ENCODE assay signal across 8 cellular contexts in genomic region chr14:69767369-69767999, GRCh38. TPM values are rescaled to one million over a fixed set of nuclear protein-coding genes. Genes with fewer than 3 reads are reported as not detected.
DNase-seq lines count a peak whose midpoint lies in the region; ATAC-seq and FAIRE-seq lines count a peak whose summit lies in the region.

No MANE protein-coding gene starts in this region.

- H3K4me3 ChIP-seq in endocrine pancreas (ENCODE audit: control insufficient read depth, insufficient read depth, low read length): peak overlapping the region; percentile 97

- H3K9me3 ChIP-seq in endocrine pancreas (ENCODE audit: control insufficient read depth, low read length): no peaks in the 10 kb centered on the region

- H3K4me1 ChIP-seq in endocrine pancreas (ENCODE audit: control insufficient read depth, insufficient read depth, low read length): peaks cover 17% of the 10 kb centered on the region

- peak; percentile 59 for DNase-seq in CMK (ENCODE audit: low read depth)
- DNase-seq in HTR-8/SVneo (ENCODE audit: insufficient read length, low spot score): peak; percentile 99
- peak; percentile 77 to 86 for DNase-seq in NOMO-1 (lab: John Stamatoyannopoulos, UW; ENCODE audit: unreplicated experiment in 2 of 2)
- peak; percentile 63 for DNase-seq in activated CD8-positive, alpha-beta memory T cell treated with anti-CD3 and anti-CD28 coated beads, Interleukin-2, amount 50 U/mL, for 1 hour (ENCODE audit: extremely low read depth)
- peak; percentile 98 for DNase-seq in mesenteric fat pad (ENCODE audit: low spot score)
- DNase-seq in stimulated activated CD8-positive, alpha-beta memory T cell treated with anti-CD3 and anti-CD28 coated beads, Interleukin-12 subunit alpha, Interleukin-12 subunit beta, amount 100 ng/mL, for 4 hours (ENCODE audit: low read depth): peak; percentile 88

- FAIRE-seq in HTR-8/SVneo (lab: Jason Lieb, UNC): peak; percentile 100

- ATAC-seq in GM21381 (IDR thresholded peaks at IDR 0.05; ENCODE audit: unreplicated experiment): peak; percentile 64

- no peaks in the 10 kb centered on the region for H3K27me3 ChIP-seq in endocrine pancreas (ENCODE audit: control insufficient read depth, insufficient read depth, low read length)

- peaks cover 12% of the 10 kb centered on the region for H3K36me3 ChIP-seq in endocrine pancreas (ENCODE audit: control insufficient read depth, insufficient read depth, low read length)

- H3K9ac ChIP-seq in endocrine pancreas (ENCODE audit: control insufficient read depth, insufficient read depth, low read length): peak overlapping the region; percentile 74

RNA-seq across cellular contexts. Expression of gene SRSF5, which starts 0.5 kb away (rescaled TPM):
- total RNA-seq in mesenteric fat pad: 288 TPM

RNA-seq across cellular contexts. Expression of gene SLC10A1, which starts 29.6 kb away (rescaled TPM):
- not detected for total RNA-seq in mesenteric fat pad

Comparison
In these comparisons a context has a peak if more than half of its experiments do, and no peak if none do; other contexts are left out.
1. Peak in every context shown above with its lines: DNase-seq, ATAC-seq and H3K4me3 ChIP-seq.